ENCODE assay signal across 2 cellular contexts in genomic region chr22:20380486-20380885, GRCh38.
TF ChIP-seq lines count a peak whose summit lies in the region.

No MANE protein-coding gene starts in this region.

TF ChIP-seq in H1, 55 proteins besides CTCF, POLR2A, EP300 and RAD21 (continued from another document):
- TF ChIP-seq, protein P1, sequence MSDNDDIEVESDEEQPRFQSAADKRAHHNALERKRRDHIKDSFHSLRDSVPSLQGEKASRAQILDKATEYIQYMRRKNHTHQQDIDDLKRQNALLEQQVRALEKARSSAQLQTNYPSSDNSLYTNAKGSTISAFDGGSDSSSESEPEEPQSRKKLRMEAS (IDR thresholded peaks at IDR 0.05), result no peak
- TF ChIP-seq POU5F1 (IDR thresholded peaks at IDR 0.05; ENCODE audit: low read depth, low read length) (no peak), RNF2 (IDR thresholded peaks at IDR 0.05; ENCODE audit: borderline replicate concordance, low read depth, low read length, missing control alignments, poor library complexity, severe bottlenecking) (no peak), NANOG (IDR thresholded peaks at IDR 0.05; ENCODE audit: insufficient read depth, low read depth, low read length, poor library complexity, severe bottlenecking) (no peak), SRF (IDR thresholded peaks at IDR 0.05; ENCODE audit: low read depth, low read length) (no peak), BRCA1 (IDR thresholded peaks at IDR 0.05; ENCODE audit: low read depth, low read length) (no peak), CHD2 (IDR thresholded peaks at IDR 0.05; ENCODE audit: low read length) (no peak), HDAC2 (IDR thresholded peaks at IDR 0.05; ENCODE audit: borderline replicate concordance in 1 of 2, low read depth in 2 of 2, low read length in 2 of 2) (no peak), RFX5 (IDR thresholded peaks at IDR 0.05; ENCODE audit: borderline replicate concordance, low read depth, low read length) (no peak), TBP (IDR thresholded peaks at IDR 0.05; ENCODE audit: low read depth, low read length) (no peak), SP2 (IDR thresholded peaks at IDR 0.05; ENCODE audit: low read length) (no peak), EGR1 (IDR thresholded peaks at IDR 0.05; ENCODE audit: borderline replicate concordance, low read depth, low read length) (no peak)

TF ChIP-seq in SK-N-SH treated with all-trans-retinoic acid at 6 μM for 48 hours, 23 proteins besides CTCF, POLR2A, EP300 and RAD21 (continued from another document):
- no peak for TF ChIP-seq PATZ1 (CRISPR knock-in tag; IDR thresholded peaks at IDR 0.05; ENCODE audit: borderline replicate concordance)
- TF ChIP-seq ZC3H10 (CRISPR knock-in tag; IDR thresholded peaks at IDR 0.05), result no peak
- TF ChIP-seq, protein P2, sequence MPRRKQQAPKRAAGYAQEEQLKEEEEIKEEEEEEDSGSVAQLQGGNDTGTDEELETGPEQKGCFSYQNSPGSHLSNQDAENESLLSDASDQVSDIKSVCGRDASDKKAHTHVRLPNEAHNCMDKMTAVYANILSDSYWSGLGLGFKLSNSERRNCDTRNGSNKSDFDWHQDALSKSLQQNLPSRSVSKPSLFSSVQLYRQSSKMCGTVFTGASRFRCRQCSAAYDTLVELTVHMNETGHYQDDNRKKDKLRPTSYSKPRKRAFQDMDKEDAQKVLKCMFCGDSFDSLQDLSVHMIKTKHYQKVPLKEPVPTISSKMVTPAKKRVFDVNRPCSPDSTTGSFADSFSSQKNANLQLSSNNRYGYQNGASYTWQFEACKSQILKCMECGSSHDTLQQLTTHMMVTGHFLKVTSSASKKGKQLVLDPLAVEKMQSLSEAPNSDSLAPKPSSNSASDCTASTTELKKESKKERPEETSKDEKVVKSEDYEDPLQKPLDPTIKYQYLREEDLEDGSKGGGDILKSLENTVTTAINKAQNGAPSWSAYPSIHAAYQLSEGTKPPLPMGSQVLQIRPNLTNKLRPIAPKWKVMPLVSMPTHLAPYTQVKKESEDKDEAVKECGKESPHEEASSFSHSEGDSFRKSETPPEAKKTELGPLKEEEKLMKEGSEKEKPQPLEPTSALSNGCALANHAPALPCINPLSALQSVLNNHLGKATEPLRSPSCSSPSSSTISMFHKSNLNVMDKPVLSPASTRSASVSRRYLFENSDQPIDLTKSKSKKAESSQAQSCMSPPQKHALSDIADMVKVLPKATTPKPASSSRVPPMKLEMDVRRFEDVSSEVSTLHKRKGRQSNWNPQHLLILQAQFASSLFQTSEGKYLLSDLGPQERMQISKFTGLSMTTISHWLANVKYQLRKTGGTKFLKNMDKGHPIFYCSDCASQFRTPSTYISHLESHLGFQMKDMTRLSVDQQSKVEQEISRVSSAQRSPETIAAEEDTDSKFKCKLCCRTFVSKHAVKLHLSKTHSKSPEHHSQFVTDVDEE (CRISPR knock-in tag; IDR thresholded peaks at IDR 0.05), result no peak
- TF ChIP-seq ZNF8 (CRISPR knock-in tag; IDR thresholded peaks at IDR 0.05), result no peak
- no peak for TF ChIP-seq PPARA (CRISPR knock-in tag; IDR thresholded peaks at IDR 0.05; ENCODE audit: borderline replicate concordance)
- no peak for TF ChIP-seq ESRRG (CRISPR knock-in tag; IDR thresholded peaks at IDR 0.05)
- TF ChIP-seq OSR1 (CRISPR knock-in tag; IDR thresholded peaks at IDR 0.05), result no peak
- TF ChIP-seq, protein P3, sequence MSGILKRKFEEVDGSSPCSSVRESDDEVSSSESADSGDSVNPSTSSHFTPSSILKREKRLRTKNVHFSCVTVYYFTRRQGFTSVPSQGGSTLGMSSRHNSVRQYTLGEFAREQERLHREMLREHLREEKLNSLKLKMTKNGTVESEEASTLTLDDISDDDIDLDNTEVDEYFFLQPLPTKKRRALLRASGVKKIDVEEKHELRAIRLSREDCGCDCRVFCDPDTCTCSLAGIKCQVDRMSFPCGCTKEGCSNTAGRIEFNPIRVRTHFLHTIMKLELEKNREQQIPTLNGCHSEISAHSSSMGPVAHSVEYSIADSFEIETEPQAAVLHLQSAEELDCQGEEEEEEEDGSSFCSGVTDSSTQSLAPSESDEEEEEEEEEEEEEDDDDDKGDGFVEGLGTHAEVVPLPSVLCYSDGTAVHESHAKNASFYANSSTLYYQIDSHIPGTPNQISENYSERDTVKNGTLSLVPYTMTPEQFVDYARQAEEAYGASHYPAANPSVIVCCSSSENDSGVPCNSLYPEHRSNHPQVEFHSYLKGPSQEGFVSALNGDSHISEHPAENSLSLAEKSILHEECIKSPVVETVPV (CRISPR knock-in tag; IDR thresholded peaks at IDR 0.05), result no peak
- TF ChIP-seq, protein P4, sequence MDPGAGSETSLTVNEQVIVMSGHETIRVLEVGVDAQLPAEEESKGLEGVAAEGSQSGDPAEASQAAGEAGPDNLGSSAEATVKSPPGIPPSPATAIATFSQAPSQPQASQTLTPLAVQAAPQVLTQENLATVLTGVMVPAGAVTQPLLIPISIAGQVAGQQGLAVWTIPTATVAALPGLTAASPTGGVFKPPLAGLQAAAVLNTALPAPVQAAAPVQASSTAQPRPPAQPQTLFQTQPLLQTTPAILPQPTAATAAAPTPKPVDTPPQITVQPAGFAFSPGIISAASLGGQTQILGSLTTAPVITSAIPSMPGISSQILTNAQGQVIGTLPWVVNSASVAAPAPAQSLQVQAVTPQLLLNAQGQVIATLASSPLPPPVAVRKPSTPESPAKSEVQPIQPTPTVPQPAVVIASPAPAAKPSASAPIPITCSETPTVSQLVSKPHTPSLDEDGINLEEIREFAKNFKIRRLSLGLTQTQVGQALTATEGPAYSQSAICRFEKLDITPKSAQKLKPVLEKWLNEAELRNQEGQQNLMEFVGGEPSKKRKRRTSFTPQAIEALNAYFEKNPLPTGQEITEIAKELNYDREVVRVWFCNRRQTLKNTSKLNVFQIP (CRISPR knock-in tag; IDR thresholded peaks at IDR 0.05; ENCODE audit: borderline replicate concordance, low read depth), result no peak
- no peak for TF ChIP-seq CREB5 (CRISPR knock-in tag; IDR thresholded peaks at IDR 0.05; ENCODE audit: low read depth)
- TF ChIP-seq CSDC2 (CRISPR knock-in tag; IDR thresholded peaks at IDR 0.05), result no peak
- no peak for TF ChIP-seq TCF4 (CRISPR knock-in tag; IDR thresholded peaks at IDR 0.05; ENCODE audit: borderline replicate concordance)
- no peak for TF ChIP-seq ZFP30 (CRISPR knock-in tag; IDR thresholded peaks at IDR 0.05)
- TF ChIP-seq ARNTL (CRISPR knock-in tag; IDR thresholded peaks at IDR 0.05; ENCODE audit: borderline replicate concordance, low read depth), result no peak
- TF ChIP-seq ZFP3 (CRISPR knock-in tag; IDR thresholded peaks at IDR 0.05), result no peak
